12 cellular contexts compared by ENCODE assay signal in the genomic region with DNA sequence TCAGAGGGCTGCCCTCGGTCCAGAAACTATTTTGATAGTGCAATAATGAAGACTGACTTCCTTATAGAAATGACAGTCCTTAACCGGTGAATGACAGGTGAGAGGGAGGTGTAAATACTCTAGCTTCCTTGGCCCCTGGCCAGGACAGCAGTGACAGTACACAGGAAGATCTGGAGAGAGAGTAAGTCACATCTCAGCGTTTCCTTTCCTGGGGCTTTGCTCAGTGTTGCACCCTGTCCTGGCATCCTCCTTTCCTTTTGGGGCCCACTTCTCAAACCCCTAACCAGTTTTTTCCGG.
DNase-seq lines count a peak whose midpoint lies in the region; ATAC-seq and TF ChIP-seq lines count a peak whose summit lies in the region.
"Had no signal": no experiment of that assay in that cellular context is flagged by ENCODE, and none has a peak within 500 bp of the region (broad histone marks: within the 10 kb centered on the region; RNA-seq: fewer than 3 reads in every experiment).

No MANE protein-coding gene starts in this region.

- H3K9me3 ChIP-seq in heart right ventricle, result no peaks in the 10 kb centered on the region
- H3K9me3 ChIP-seq: SJSA1 had no signal

- H3K4me1 ChIP-seq in heart right ventricle, result peaks cover 4 to 53% (median 35%) of the 10 kb centered on the region in 9 donors

- TF ChIP-seq CTCF in GM13977 (IDR thresholded peaks at IDR 0.05; ENCODE audit: extremely low read depth, insufficient read depth, missing control alignments) (no peak), heart right ventricle (IDR thresholded peaks at IDR 0.05) (no peak)

- in situ Hi-C loops in GM13977 (cut with MboI; ENCODE audit: low pct_unique_long_range_greater_than_20kb, low sequenced_read_pairs, unreplicated experiment), result no loop called here

- intact Hi-C loops in heart right ventricle (cut with DNase I), result no loop called here

- no peaks in the 10 kb centered on the region for H3K27me3 ChIP-seq in heart right ventricle
- H3K27me3 ChIP-seq: SJSA1 had no signal

- H3K27ac ChIP-seq in heart right ventricle, result no peak overlapping the region
- H3K27ac ChIP-seq: SJSA1 had no signal

- DNase-seq in NCI-H345 (lab: John Stamatoyannopoulos, UW), result peak; percentile 44
- DNase-seq in NCI-H345 treated with DMSO at 0.1 percent for 48 hours (lab: John Stamatoyannopoulos, UW; ENCODE audit: unreplicated experiment), result no peak
- peak; percentile 18 to 30 for DNase-seq in activated CD4-positive, alpha-beta T cell treated with anti-CD3 and anti-CD28 coated beads for 4 hours
- peak; percentile 30 for DNase-seq in activated naive CD8-positive, alpha-beta T cell treated with anti-CD3 and anti-CD28 coated beads, Interleukin-2, amount 50 U/mL, for 24 hours
- DNase-seq in stimulated activated naive CD8-positive, alpha-beta T cell treated with anti-CD3 and anti-CD28 coated beads, Interleukin-15, amount 100 ng/mL, for 72 hours, result peak in 1 of 2 donors; percentile 45
- DNase-seq in GM13977 (ENCODE audit: low spot score), result no peak
- no peak for DNase-seq in heart right ventricle
- DNase-seq: caudate nucleus, left ventricle myocardium superior, NCI-H1436 treated with DMSO at 0.1 percent for 48 hours had no signal

- H3K4me3 ChIP-seq in heart right ventricle, result no peak overlapping the region
- H3K4me3 ChIP-seq: SJSA1 had no signal

- 63 to 74% methylated on average over 4 of the region's 4 CpGs for WGBS in heart right ventricle, 2 donors

- peak; percentile 20 for ATAC-seq in activated naive CD8-positive, alpha-beta T cell treated with anti-CD3 and anti-CD28 coated beads, Interleukin-2, amount 50 U/mL, for 24 hours
- ATAC-seq in stimulated activated naive CD8-positive, alpha-beta T cell treated with anti-CD3 and anti-CD28 coated beads, Interleukin-15, amount 100 ng/mL, for 72 hours, result peak; percentile 50
- ATAC-seq in GM18511 (IDR thresholded peaks at IDR 0.05; ENCODE audit: unreplicated experiment) (no peak), heart right ventricle (no peak)
- ATAC-seq: left ventricle myocardium superior had no signal

- no peaks in the 10 kb centered on the region for H3K9me3 Mint-ChIP-seq in activated naive CD8-positive, alpha-beta T cell treated with anti-CD3 and anti-CD28 coated beads, Interleukin-2, amount 50 U/mL, for 24 hours
- H3K9me3 Mint-ChIP-seq in stimulated activated naive CD8-positive, alpha-beta T cell treated with anti-CD3 and anti-CD28 coated beads, Interleukin-15, amount 100 ng/mL, for 72 hours, result no peaks in the 10 kb centered on the region

- peaks cover 65% of the 10 kb centered on the region for H3K4me1 Mint-ChIP-seq in activated naive CD8-positive, alpha-beta T cell treated with anti-CD3 and anti-CD28 coated beads, Interleukin-2, amount 50 U/mL, for 24 hours
- H3K4me1 Mint-ChIP-seq in stimulated activated naive CD8-positive, alpha-beta T cell treated with anti-CD3 and anti-CD28 coated beads, Interleukin-15, amount 100 ng/mL, for 72 hours, result peaks cover 64% of the 10 kb centered on the region

- peak overlapping the region; percentile 59 for H3K27ac Mint-ChIP-seq in activated naive CD8-positive, alpha-beta T cell treated with anti-CD3 and anti-CD28 coated beads, Interleukin-2, amount 50 U/mL, for 24 hours
- H3K27ac Mint-ChIP-seq in stimulated activated naive CD8-positive, alpha-beta T cell treated with anti-CD3 and anti-CD28 coated beads, Interleukin-15, amount 100 ng/mL, for 72 hours, result peak overlapping the region; percentile 68 to 83

- no peaks in the 10 kb centered on the region for H3K36me3 ChIP-seq in heart right ventricle
- H3K36me3 ChIP-seq: SJSA1 had no signal

- H3K27me3 Mint-ChIP-seq in activated naive CD8-positive, alpha-beta T cell treated with anti-CD3 and anti-CD28 coated beads, Interleukin-2, amount 50 U/mL, for 24 hours, result no peaks in the 10 kb centered on the region
- no peaks in the 10 kb centered on the region for H3K27me3 Mint-ChIP-seq in stimulated activated naive CD8-positive, alpha-beta T cell treated with anti-CD3 and anti-CD28 coated beads, Interleukin-15, amount 100 ng/mL, for 72 hours

- H3K36me3 Mint-ChIP-seq in activated naive CD8-positive, alpha-beta T cell treated with anti-CD3 and anti-CD28 coated beads, Interleukin-2, amount 50 U/mL, for 24 hours (ENCODE audit: low read depth), result no peaks in the 10 kb centered on the region

- no peak overlapping the region for H3K4me3 Mint-ChIP-seq in activated naive CD8-positive, alpha-beta T cell treated with anti-CD3 and anti-CD28 coated beads, Interleukin-2, amount 50 U/mL, for 24 hours
- H3K4me3 Mint-ChIP-seq in stimulated activated naive CD8-positive, alpha-beta T cell treated with anti-CD3 and anti-CD28 coated beads, Interleukin-15, amount 100 ng/mL, for 72 hours, result peak overlapping the region in 1 of 2 donors; percentile 13

Comparison
In these comparisons a context has a peak if more than half of its experiments do, and no peak if none do; other contexts are left out.
1. DNase-seq: peak in NCI-H345 (single experiment), activated CD4-positive, alpha-beta T cell treated with anti-CD3 and anti-CD28 coated beads for 4 hours (2 of 2) and activated naive CD8-positive, alpha-beta T cell treated with anti-CD3 and anti-CD28 coated beads, Interleukin-2, amount 50 U/mL, for 24 hours (single experiment); none in NCI-H345 treated with DMSO at 0.1 percent for 48 hours (single experiment), GM13977 (single experiment) and heart right ventricle (0 of 2).
2. ATAC-seq: peak in activated naive CD8-positive, alpha-beta T cell treated with anti-CD3 and anti-CD28 coated beads, Interleukin-2, amount 50 U/mL, for 24 hours (single experiment) and stimulated activated naive CD8-positive, alpha-beta T cell treated with anti-CD3 and anti-CD28 coated beads, Interleukin-15, amount 100 ng/mL, for 72 hours (single experiment); none in GM18511 (single experiment) and heart right ventricle (0 of 8).